32 cellular contexts compared by ENCODE assay signal in genomic region chr9:8616419-8616818, GRCh38.
"Had no signal": no experiment of that assay in that cellular context is flagged by ENCODE, and none has a peak within 500 bp of the region (broad histone marks: within the 10 kb centered on the region; RNA-seq: fewer than 3 reads in every experiment).

No MANE protein-coding gene starts in this region.

- H3K4me3 ChIP-seq: ascending aorta, Peyer's patch had no signal

- DNase-seq: activated CD4-positive, alpha-beta memory T cell treated with anti-CD3 and anti-CD28 coated beads, Interleukin-2, amount 10 ng/mL, durations not matched to agents 7 days and 5 days; activated CD4-positive, alpha-beta T cell treated with anti-CD3 and anti-CD28 coated beads for 1 hour; activated CD4-positive, alpha-beta T cell treated with anti-CD3 and anti-CD28 coated beads for 48 hours; activated CD4-positive, CD25-positive, alpha-beta regulatory T cell; activated CD8-positive, alpha-beta memory T cell treated with anti-CD3 and anti-CD28 coated beads for 24 hours; activated CD8-positive, alpha-beta memory T cell treated with anti-CD3 and anti-CD28 coated beads, Interleukin-2, amount 10 ng/mL, durations not matched to agents 7 days and 5 days; activated CD8-positive, alpha-beta memory T cell treated with anti-CD3 and anti-CD28 coated beads, Interleukin-2, amount 50 U/mL, for 48 hours; activated effector memory CD4-positive, alpha-beta T cell treated with anti-CD3 and anti-CD28 coated beads, Interleukin-2, amount 50 U/mL, for 16 hours; activated naive CD4-positive, alpha-beta T cell; activated naive CD4-positive, alpha-beta T cell treated with anti-CD3 and anti-CD28 coated beads, Interleukin-2, amount 50 U/mL, for 16 hours; activated naive CD8-positive, alpha-beta T cell treated with anti-CD3 and anti-CD28 coated beads for 36 hours; activated T-cell treated with anti-CD3 and anti-CD28 coated beads, Interleukin-2, amount 50 U/mL, for 48 hours; amygdala; caudate nucleus; MM.1S; MV-4-11; NCI-H1105; NCI-H1417 treated with DMSO at 0.1 percent for 48 hours; NCI-H1694; NCI-H1930; NCI-H2081 treated with DMSO at 0.1 percent for 48 hours; NCI-H510A; NCI-H526; NCI-H748 treated with DMSO at 0.1 percent for 48 hours; NK-92 treated with Interleukin-12 subunit alpha and Interleukin-12 subunit beta, amount 100 ng/mL, for 24 hours; PC-3; Peyer's patch; SIG-M5; T1000; WERI-Rb-1 had no signal

- FAIRE-seq: bronchial epithelial cell had no signal
